8 cellular contexts compared by ENCODE assay signal in genomic region chr19:18340237-18340989, GRCh38. TPM values are rescaled to one million over a fixed set of nuclear protein-coding genes. Genes with fewer than 3 reads are reported as not detected.
DNase-seq lines count a peak whose midpoint lies in the region; ATAC-seq, FAIRE-seq and TF ChIP-seq lines count a peak whose summit lies in the region.

Gene PGPEP1 (plus strand): TSS chr19:18340598. CDS start chr19:18340682, 84 bp downstream.

- no peaks in the 10 kb centered on the region for H3K9me3 ChIP-seq in SU-DHL-6 (ENCODE audit: insufficient read depth, low read length)
- no peaks in the 10 kb centered on the region for H3K9me3 ChIP-seq in parathyroid adenoma (ENCODE audit: control insufficient read depth, low read length)

- H3K9me3 Mint-ChIP-seq in activated naive CD8-positive, alpha-beta T cell treated with anti-CD3 and anti-CD28 coated beads, Interleukin-2, amount 10 ng/mL, durations not matched to agents 7 days and 5 days: no peaks in the 10 kb centered on the region
- no peaks in the 10 kb centered on the region for H3K9me3 Mint-ChIP-seq in type B pancreatic cell

- H3K4me3 Mint-ChIP-seq in activated naive CD8-positive, alpha-beta T cell treated with anti-CD3 and anti-CD28 coated beads, Interleukin-2, amount 10 ng/mL, durations not matched to agents 7 days and 5 days: peak within 1 kb of the TSS; percentile 80
- peak within 1 kb of the TSS; percentile 88 for H3K4me3 Mint-ChIP-seq in type B pancreatic cell

- H3K27me3 ChIP-seq in SU-DHL-6 (ENCODE audit: low read length) (no peaks in the 10 kb centered on the region), parathyroid adenoma (ENCODE audit: control insufficient read depth, insufficient read depth, low read length) (no peaks in the 10 kb centered on the region)

- peaks cover 5% of the 10 kb centered on the region; the same call in 1 of the 2 replicates for H3K79me2 ChIP-seq in SU-DHL-6 (ENCODE audit: insufficient read depth, low read length)
- H3K79me2 ChIP-seq in parathyroid adenoma: no peaks in the 10 kb centered on the region

- peaks cover 14% of the 10 kb centered on the region for H3K4me1 Mint-ChIP-seq in activated naive CD8-positive, alpha-beta T cell treated with anti-CD3 and anti-CD28 coated beads, Interleukin-2, amount 10 ng/mL, durations not matched to agents 7 days and 5 days
- H3K4me1 Mint-ChIP-seq in type B pancreatic cell (ENCODE audit: unreplicated experiment): peaks cover 25% of the 10 kb centered on the region

- peak; percentile 48 for ATAC-seq in activated naive CD8-positive, alpha-beta T cell treated with anti-CD3 and anti-CD28 coated beads, Interleukin-2, amount 10 ng/mL, durations not matched to agents 7 days and 5 days (ENCODE audit: low read depth)

- DNase-seq in NCI-H2081 (lab: John Stamatoyannopoulos, UW): peak; percentile 45 to 57
- DNase-seq in NCI-H2081 treated with DMSO at 0.1 percent for 48 hours (lab: John Stamatoyannopoulos, UW): no peak
- DNase-seq in HTR-8/SVneo (ENCODE audit: insufficient read length, low spot score): peak; percentile 62
- peak; percentile 83 for DNase-seq in activated naive CD8-positive, alpha-beta T cell treated with anti-CD3 and anti-CD28 coated beads, Interleukin-2, amount 10 ng/mL, durations not matched to agents 7 days and 5 days
- peak; percentile 79 for DNase-seq in cardiac septum (ENCODE audit: low spot score)
- DNase-seq in type B pancreatic cell (ENCODE audit: extremely low spot score, unreplicated experiment): peak; percentile 84

- TF ChIP-seq CTCF in SU-DHL-6 (IDR thresholded peaks at IDR 0.05; ENCODE audit: insufficient read depth, low read length, poor library complexity, severe bottlenecking): no peak
- no peak for TF ChIP-seq CTCF in parathyroid adenoma (IDR thresholded peaks at IDR 0.05)
- TF ChIP-seq CTCF in type B pancreatic cell (conservative IDR thresholded peaks at IDR 0.05): no peak

- H3K9ac ChIP-seq in SU-DHL-6 (ENCODE audit: low read length) (peak within 1 kb of the TSS; percentile 79), parathyroid adenoma (peak within 1 kb of the TSS; percentile 81)

- H3K4me1 ChIP-seq in parathyroid adenoma: peaks cover 11% of the 10 kb centered on the region

- H2AFZ ChIP-seq in SU-DHL-6 (ENCODE audit: low read depth, low read length, severe bottlenecking) (peak within 1 kb of the TSS; percentile 89), parathyroid adenoma (peak within 1 kb of the TSS; percentile 75)

- peak; percentile 57 for FAIRE-seq in HTR-8/SVneo (lab: Jason Lieb, UNC)

- H3K36me3 ChIP-seq in SU-DHL-6 (ENCODE audit: low read length): no peaks in the 10 kb centered on the region
- no peaks in the 10 kb centered on the region for H3K36me3 ChIP-seq in parathyroid adenoma (ENCODE audit: control insufficient read depth, insufficient read depth, low read length)

- H3F3A ChIP-seq in SU-DHL-6 (ENCODE audit: insufficient read depth): peaks cover 16% of the 10 kb centered on the region

- intact Hi-C loops in cardiac septum (cut with DNase I): no loop called here

- peak within 1 kb of the TSS; percentile 65 for H3K27ac ChIP-seq in SU-DHL-6 (ENCODE audit: low read depth, low read length)
- peak within 1 kb of the TSS; percentile 71 for H3K27ac ChIP-seq in parathyroid adenoma

- no peaks in the 10 kb centered on the region for H4K20me1 ChIP-seq in SU-DHL-6 (ENCODE audit: low read depth, low read length)

- H3K4me2 ChIP-seq in SU-DHL-6 (ENCODE audit: low read depth, low read length, poor library complexity, severe bottlenecking) (peak within 1 kb of the TSS; percentile 74), parathyroid adenoma (ENCODE audit: low read length) (peak within 1 kb of the TSS; percentile 95)

- H3K9me2 ChIP-seq in SU-DHL-6 (replicated peaks; ENCODE audit: insufficient read depth, low read length): no peaks in the 10 kb centered on the region

- H3K36me3 Mint-ChIP-seq in activated naive CD8-positive, alpha-beta T cell treated with anti-CD3 and anti-CD28 coated beads, Interleukin-2, amount 10 ng/mL, durations not matched to agents 7 days and 5 days: peaks cover 4% of the 10 kb centered on the region
- no peaks in the 10 kb centered on the region for H3K36me3 Mint-ChIP-seq in type B pancreatic cell

- H3K27me3 Mint-ChIP-seq in activated naive CD8-positive, alpha-beta T cell treated with anti-CD3 and anti-CD28 coated beads, Interleukin-2, amount 10 ng/mL, durations not matched to agents 7 days and 5 days: no peaks in the 10 kb centered on the region
- H3K27me3 Mint-ChIP-seq in type B pancreatic cell: no peaks in the 10 kb centered on the region

- H3K27ac Mint-ChIP-seq in activated naive CD8-positive, alpha-beta T cell treated with anti-CD3 and anti-CD28 coated beads, Interleukin-2, amount 10 ng/mL, durations not matched to agents 7 days and 5 days: peak within 1 kb of the TSS; percentile 83
- H3K27ac Mint-ChIP-seq in type B pancreatic cell: peak within 1 kb of the TSS; percentile 63

- peak within 1 kb of the TSS; percentile 89 for H3K4me3 ChIP-seq in SU-DHL-6 (ENCODE audit: insufficient read depth, low read length, poor library complexity, severe bottlenecking)
- peak within 1 kb of the TSS; percentile 73 for H3K4me3 ChIP-seq in parathyroid adenoma (ENCODE audit: low read depth, low read length)

- POLR2A ChIA-PET in activated naive CD8-positive, alpha-beta T cell treated with anti-CD3 and anti-CD28 coated beads, Interleukin-2, amount 10 ng/mL, durations not matched to agents 7 days and 5 days (lab: Charles Lee): interaction anchor here (1.6 to 4.7 kb wide), 5 partner anchors 18 to 66 kb away, joined by 6 to 37 read pairs (median 10); partner anchors contain the start of genes IQCN, JUND and LSM4

RNA-seq across cellular contexts. Expression of gene PGPEP1, which starts in this region (rescaled TPM):
- total RNA-seq in activated naive CD8-positive, alpha-beta T cell treated with anti-CD3 and anti-CD28 coated beads, Interleukin-2, amount 10 ng/mL, durations not matched to agents 7 days and 5 days: 10 to 100 TPM; 41.3 to 45.7 TPM
- 45.5 TPM for total RNA-seq in cardiac septum
- total RNA-seq in type B pancreatic cell (ENCODE audit: low replicate concordance): 28.8 and 46.7 TPM in 2 replicates
